8 cellular contexts compared by ENCODE assay signal in the genomic region with DNA sequence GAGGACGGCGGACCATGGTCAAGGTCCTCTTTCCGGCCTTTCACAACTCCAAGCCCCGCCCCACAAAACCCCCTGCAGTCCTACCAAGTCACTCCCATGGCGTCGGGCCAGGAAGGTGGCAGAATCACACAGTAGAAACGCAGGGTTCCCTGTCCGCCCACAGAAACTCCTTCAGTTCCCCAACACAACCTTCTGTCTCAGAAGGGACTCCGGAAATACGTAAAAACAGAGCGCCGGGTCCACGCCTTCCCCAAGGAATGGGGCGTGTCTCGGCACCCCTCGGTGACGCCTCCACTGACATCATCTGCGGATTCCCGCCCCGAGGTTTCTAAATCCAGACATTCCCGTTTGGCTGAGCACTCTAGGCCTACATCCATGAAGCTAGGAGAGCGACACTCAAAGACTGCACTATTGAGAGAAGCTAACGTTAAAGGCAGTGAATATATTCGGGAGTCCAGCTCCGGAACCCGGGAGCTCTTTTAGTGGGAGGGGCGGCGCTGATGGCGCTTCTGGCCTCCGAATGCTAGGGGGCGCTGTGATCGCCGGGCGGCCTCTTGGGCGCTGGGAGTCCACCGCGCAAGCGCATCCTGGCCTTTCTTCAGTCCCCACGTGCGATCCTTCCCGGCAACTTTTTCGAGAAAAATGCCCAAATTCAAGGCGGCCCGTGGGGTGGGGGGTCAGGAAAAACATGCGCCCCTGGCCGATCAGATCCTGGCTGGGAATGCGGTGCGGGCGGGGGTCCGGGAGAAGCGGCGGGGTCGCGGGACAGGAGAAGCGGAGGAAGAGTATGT. TPM values are rescaled to one million over a fixed set of nuclear protein-coding genes. Genes with fewer than 3 reads are reported as not detected.
DNase-seq lines count a peak whose midpoint lies in the region; ATAC-seq and TF ChIP-seq lines count a peak whose summit lies in the region.

Gene BYSL (plus strand): TSS at position 579 of the 791 bp plus-strand sequence. CDS start 64 bp downstream, at position 643.
Gene MED20 (minus strand): TSS at position 219 of the 791 bp plus-strand sequence. CDS start 121 bp downstream, at position 98.

- ATAC-seq in CD4-positive, alpha-beta T cell (ENCODE audit: poor library complexity): peak; percentile 90
- ATAC-seq in GM19395 (IDR thresholded peaks at IDR 0.05; ENCODE audit: unreplicated experiment): peak; percentile 93
- ATAC-seq in HG03565 (IDR thresholded peaks at IDR 0.05; ENCODE audit: unreplicated experiment): peak; percentile 82

- H3K4me1 Mint-ChIP-seq in CD4-positive, alpha-beta T cell (ENCODE audit: low read depth): peaks cover 55% of the 10 kb centered on the region

- under 1% methylated on average over 55 of the region's 55 CpGs for WGBS in liver

- peaks cover 33% of the 10 kb centered on the region for H3K36me3 Mint-ChIP-seq in CD4-positive, alpha-beta T cell (ENCODE audit: low read depth)

- no peaks in the 10 kb centered on the region for H3K9me3 ChIP-seq in CD4-positive, alpha-beta T cell (ENCODE audit: control insufficient read depth, low read length)
- H3K9me3 ChIP-seq in liver (ENCODE audit: control insufficient read depth in 4 of 4, low read length in 3 of 4): no peaks in the 10 kb centered on the region

- H3K9me3 Mint-ChIP-seq in CD4-positive, alpha-beta T cell: no peaks in the 10 kb centered on the region

- POLR2A ChIA-PET in CD4-positive, alpha-beta T cell (lab: Charles Lee): interaction anchor here (0.6 to 3.5 kb wide), 21 partner anchors 9 to 1708 kb away, joined by 3 to 41 read pairs (median 6); partner anchors contain the start of genes TAF8, TOMM6 and USP49

- peak within 1 kb of the TSS; percentile 97 for H3K27ac ChIP-seq in CD4-positive, alpha-beta T cell (ENCODE audit: low read depth, low read length)
- peak within 1 kb of the TSS; percentile 99 to 100 for H3K27ac ChIP-seq in liver (ENCODE audit: low read depth in 1 of 2, low read length in 2 of 2)

- TF ChIP-seq RAD21 in liver (IDR thresholded peaks at IDR 0.05): peak; percentile 45 to 55

- peaks cover 0 to 5% (median 4%) of the 10 kb centered on the region in 4 donors for H3K36me3 ChIP-seq in liver (ENCODE audit: control insufficient read depth in 4 of 4, insufficient read depth in 3 of 4, low read depth in 1 of 4, low read length in 3 of 4)

- intact Hi-C loops in CD4-positive, alpha-beta T cell (cut with DNase I, micrococcal nuclease): loop anchor here (1.0 to 2.0 kb wide), 9 partner anchors 15 to 642 kb away; partner anchors contain the start of genes TOMM6 (in 2 of the 2), USP49 (in 2 of the 2), CCND3 (in 1 of the 2) and MRPS10 (in 1 of the 2)

- no peaks in the 10 kb centered on the region for H3K27me3 ChIP-seq in CD4-positive, alpha-beta T cell (ENCODE audit: control insufficient read depth, insufficient read depth, low read length)
- H3K27me3 ChIP-seq in liver (ENCODE audit: control insufficient read depth in 4 of 4, insufficient read depth in 4 of 4, low read length in 3 of 4): no peaks in the 10 kb centered on the region

- H3K27me3 Mint-ChIP-seq in CD4-positive, alpha-beta T cell: no peaks in the 10 kb centered on the region

- CTCF ChIA-PET in CD4-positive, alpha-beta T cell (lab: Charles Lee): interaction anchor here (0.6 to 5.6 kb wide), 27 partner anchors 10 to 294 kb away, joined by 3 to 84 read pairs (median 5); partner anchors contain the start of genes CCND3, FRS3, TAF8 and TOMM6

- H3K9ac ChIP-seq in liver (ENCODE audit: low read depth in 1 of 2, low read length in 2 of 2): peak within 1 kb of the TSS; percentile 61 to 95

- DNase-seq in CD4-positive, alpha-beta T cell: peak; percentile 89 to 96 (median 92)
- peak; percentile 96 for DNase-seq in NCI-H748 treated with DMSO at 0.1 percent for 48 hours (lab: John Stamatoyannopoulos, UW)
- DNase-seq in activated CD4-positive, alpha-beta T cell treated with anti-CD3 and anti-CD28 coated beads, Interleukin-2, amount 50 U/mL, for 4 hours: peak; percentile 90 to 93
- DNase-seq in dermis blood vessel endothelial cell: peak; percentile 97
- peak; percentile 96 for DNase-seq in stimulated activated CD4-positive, alpha-beta T cell treated with anti-CD3 and anti-CD28 coated beads, Interleukin-4, amount 100 ng/mL, for 24 hours

- H3K4me1 ChIP-seq in liver (ENCODE audit: control insufficient read depth in 4 of 4, insufficient read depth in 4 of 4, low read length in 3 of 4): peaks cover 2 to 36% (median 25%) of the 10 kb centered on the region in 4 donors

- TF ChIP-seq CTCF in CD4-positive, alpha-beta T cell (IDR thresholded peaks at IDR 0.05): peak; percentile 97
- TF ChIP-seq CTCF in liver (IDR thresholded peaks at IDR 0.05; ENCODE audit: low read depth, low read length, missing input control): peak; percentile 94

- peak within 1 kb of the TSS; percentile 91 to 95 (median 93) for H3K4me3 ChIP-seq in liver (ENCODE audit: low read depth in 1 of 3, low read length in 3 of 3)

- peak within 1 kb of the TSS; percentile 99 for H3K4me3 Mint-ChIP-seq in CD4-positive, alpha-beta T cell

- H3K27ac Mint-ChIP-seq in CD4-positive, alpha-beta T cell: peak within 1 kb of the TSS; percentile 94

TF ChIP-seq in liver, 16 proteins besides CTCF, POLR2A, EP300 and RAD21:
- TF ChIP-seq SP1 (IDR thresholded peaks at IDR 0.05) (peak; percentile 88), EGR1 (IDR thresholded peaks at IDR 0.05; ENCODE audit: low read depth in 2 of 2) (no peak), RXRA (IDR thresholded peaks at IDR 0.05) (peak; percentile 32 to 44), REST (IDR thresholded peaks at IDR 0.05) (peak; percentile 45), YY1 (IDR thresholded peaks at IDR 0.05) (peak; percentile 78), NR2F2 (IDR thresholded peaks at IDR 0.05) (peak; percentile 20), HNF4A (conservative IDR thresholded peaks at IDR 0.05) (peak; percentile 66 to 75), ZBTB33 (IDR thresholded peaks at IDR 0.05) (peak; percentile 77), FOXA2 (IDR thresholded peaks at IDR 0.05) (no peak), TAF1 (conservative IDR thresholded peaks at IDR 0.05) (peak; percentile 62), FOXA1 (IDR thresholded peaks at IDR 0.05) (no peak), HNF4G (IDR thresholded peaks at IDR 0.05) (peak; percentile 46), GABPA (IDR thresholded peaks at IDR 0.05 in 1 of 2, conservative IDR thresholded peaks at IDR 0.05 in 1 of 2) (peak; percentile 86 to 96), JUND (IDR thresholded peaks at IDR 0.05) (peak; percentile 83 to 91)
- TF ChIP-seq, protein P1, sequence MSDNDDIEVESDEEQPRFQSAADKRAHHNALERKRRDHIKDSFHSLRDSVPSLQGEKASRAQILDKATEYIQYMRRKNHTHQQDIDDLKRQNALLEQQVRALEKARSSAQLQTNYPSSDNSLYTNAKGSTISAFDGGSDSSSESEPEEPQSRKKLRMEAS (IDR thresholded peaks at IDR 0.05): peak; percentile 91
- TF ChIP-seq, protein P2, sequence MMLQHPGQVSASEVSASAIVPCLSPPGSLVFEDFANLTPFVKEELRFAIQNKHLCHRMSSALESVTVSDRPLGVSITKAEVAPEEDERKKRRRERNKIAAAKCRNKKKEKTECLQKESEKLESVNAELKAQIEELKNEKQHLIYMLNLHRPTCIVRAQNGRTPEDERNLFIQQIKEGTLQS (IDR thresholded peaks at IDR 0.05): peak; percentile 67

RNA-seq across cellular contexts. Expression of gene BYSL, which starts in this region (rescaled TPM):
- 1 to 10 TPM; 1.2 to 1.6 TPM for total RNA-seq in CD4-positive, alpha-beta T cell
- total RNA-seq in dermis blood vessel endothelial cell (15.8 and 22.1 TPM in 2 replicates), liver (10 to 100 TPM in 1 of 2 donors, 1 to 10 TPM in 1; 7.6 to 11.6 TPM)
- 1 to 10 TPM; 5.4 to 9.6 TPM for polyA plus RNA-seq in liver

RNA-seq across cellular contexts. Expression of gene MED20, which starts in this region (rescaled TPM):
- 1 to 10 TPM; 1.3 to 1.6 TPM for total RNA-seq in CD4-positive, alpha-beta T cell
- total RNA-seq in dermis blood vessel endothelial cell (36.5 and 47.5 TPM in 2 replicates), liver (10 to 100 TPM; 10.5 to 11.9 TPM)
- polyA plus RNA-seq in liver: 1 to 10 TPM; 3.5 to 6.6 TPM

Comparison
In these comparisons a context has a peak if more than half of its experiments do, and no peak if none do; other contexts are left out.
1. Peak in every context shown above with its lines: DNase-seq, ATAC-seq, H3K4me3 ChIP-seq and H3K27ac ChIP-seq.
2. RNA of gene MED20 (total RNA-seq): 36.5 to 47.5 TPM in dermis blood vessel endothelial cell and 10.5 to 11.9 TPM in liver; 1.3 to 1.6 TPM in CD4-positive, alpha-beta T cell; every median in the first group is over 4 times any median in the second.